In the genomic region with DNA sequence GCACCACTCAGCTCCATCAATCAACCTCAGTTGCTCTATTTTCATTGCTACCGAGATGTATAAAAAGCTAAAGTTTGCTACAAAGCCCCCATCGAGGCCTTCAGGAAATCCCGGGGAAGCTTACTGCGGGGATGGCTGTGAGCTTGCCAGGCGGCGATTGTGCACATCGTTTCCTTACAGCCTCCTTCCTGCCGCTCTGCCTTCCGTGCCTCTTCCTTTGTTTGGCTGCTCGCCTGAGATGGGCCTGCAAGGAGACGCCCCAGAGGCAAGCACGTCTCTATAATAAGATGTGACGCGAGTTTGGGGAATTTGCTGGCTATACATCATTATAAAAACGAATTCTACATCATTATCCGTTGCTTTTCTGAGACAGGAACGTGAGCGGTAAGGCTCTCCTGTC, we compare ENCODE assay signal across 16 cellular contexts. TPM values are rescaled to one million over a fixed set of nuclear protein-coding genes. Genes with fewer than 3 reads are reported as not detected.
DNase-seq lines count a peak whose midpoint lies in the region; ATAC-seq and TF ChIP-seq lines count a peak whose summit lies in the region.
"Had no signal": no experiment of that assay in that cellular context is flagged by ENCODE, and none has a peak within 500 bp of the region (broad histone marks: within the 10 kb centered on the region; RNA-seq: fewer than 3 reads in every experiment).

No MANE protein-coding gene starts in this region.

- H3K9me2 ChIP-seq in GM23248 (ENCODE audit: insufficient read depth) = no peaks in the 10 kb centered on the region

- H3K27ac Mint-ChIP-seq in neural crest cell (ENCODE audit: unreplicated experiment) = peak overlapping the region; percentile 69
- H3K27ac Mint-ChIP-seq: CD4-positive, CD25-positive, alpha-beta regulatory T cell had no signal

- DNase-seq in GM23248 (peak; percentile 15), dermis blood vessel endothelial cell (peak; percentile 48), neural crest cell (ENCODE audit: low read depth, low spot score) (no peak), NCI-H2029 treated with DMSO at 0.1 percent for 48 hours (lab: John Stamatoyannopoulos, UW) (no peak), NAMALWA (ENCODE audit: low spot score) (no peak)
- DNase-seq: AML-193; CD4-positive, CD25-positive, alpha-beta regulatory T cell; KBM-7; MV-4-11; NCI-H1436; NCI-H2029; NCI-H69; SW 1271 had no signal

- peaks cover 7% of the 10 kb centered on the region for H3K27me3 Mint-ChIP-seq in neural crest cell (ENCODE audit: low read depth)
- H3K27me3 Mint-ChIP-seq: CD4-positive, CD25-positive, alpha-beta regulatory T cell had no signal

- peaks cover 3% of the 10 kb centered on the region for H3K9me3 Mint-ChIP-seq in neural crest cell

- H2AFZ ChIP-seq in GM23248 = no peak overlapping the region

- no peak for TF ChIP-seq CTCF in neural crest cell (conservative IDR thresholded peaks at IDR 0.05)

- H3K4me1 ChIP-seq in BLaER1 (peaks cover 20% of the 10 kb centered on the region), GM23248 (ENCODE audit: insufficient read depth) (no peaks in the 10 kb centered on the region)

- H3K27me3 ChIP-seq in BLaER1 (no peaks in the 10 kb centered on the region), GM23248 (replicated peaks; ENCODE audit: insufficient read depth) (peaks cover 41% of the 10 kb centered on the region)

- no peak for ATAC-seq in GM18498 (IDR thresholded peaks at IDR 0.05; ENCODE audit: unreplicated experiment)

- H3K27ac ChIP-seq in BLaER1 = no peak overlapping the region
- H3K27ac ChIP-seq in GM23248 = no peak overlapping the region
- H3K27ac ChIP-seq: RWPE1 had no signal

- H3F3A ChIP-seq in GM23248 (ENCODE audit: insufficient read depth) = no peaks in the 10 kb centered on the region

- H3K4me1 Mint-ChIP-seq in neural crest cell = peaks cover 16% of the 10 kb centered on the region

- in situ Hi-C loops in GM23248 (cut with MboI) = no loop called here

- no peak overlapping the region for H3K9ac ChIP-seq in BLaER1
- no peak overlapping the region for H3K9ac ChIP-seq in GM23248

- H3K36me3 ChIP-seq in BLaER1 = no peaks in the 10 kb centered on the region
- H3K36me3 ChIP-seq in GM23248 (ENCODE audit: low read depth) = no peaks in the 10 kb centered on the region

- H3K4me3 ChIP-seq in BLaER1 = no peak overlapping the region
- H3K4me3 ChIP-seq in GM23248 = no peak overlapping the region

- no peaks in the 10 kb centered on the region for H3K36me3 Mint-ChIP-seq in neural crest cell (ENCODE audit: low read depth)
- H3K36me3 Mint-ChIP-seq: CD4-positive, CD25-positive, alpha-beta regulatory T cell had no signal

- 14 to 17% methylated on average over 18 of the region's 18 CpGs for WGBS in GM23248 (ENCODE audit: low coverage in 1 of 2, low lambda C conversion rate in 2 of 2, missing lambda C conversion rate in 2 of 2), 2 experiments

- no peaks in the 10 kb centered on the region for H3K9me3 ChIP-seq in BLaER1
- H3K9me3 ChIP-seq in GM23248 (ENCODE audit: low read depth) = no peaks in the 10 kb centered on the region

- H3K4me2 ChIP-seq in BLaER1 (peak overlapping the region; percentile 17), GM23248 (ENCODE audit: unreplicated experiment) (no peak overlapping the region)

- no peaks in the 10 kb centered on the region for H3K79me2 ChIP-seq in GM23248 (ENCODE audit: insufficient read depth)

- no peak overlapping the region for H3K4me3 Mint-ChIP-seq in neural crest cell
- H3K4me3 Mint-ChIP-seq: CD4-positive, CD25-positive, alpha-beta regulatory T cell had no signal

- no peaks in the 10 kb centered on the region for H4K20me1 ChIP-seq in BLaER1
- no peaks in the 10 kb centered on the region for H4K20me1 ChIP-seq in GM23248 (ENCODE audit: insufficient read depth)

RNA-seq across cellular contexts. Expression of a gene that starts 41.6 kb away (rescaled TPM):
- not detected in 2 replicates for total RNA-seq in GM23248 (2014; rRNA removed; shearing (Covaris generic))
- polyA plus RNA-seq in GM23248 (2016; fragmentation: Nextera tagmentation; extraction: Ambion mirVana) = not detected in 2 replicates
- 0.19 TPM in 1 of 2 replicates, not detected in the other for total RNA-seq in dermis blood vessel endothelial cell
- not detected in 2 replicates for total RNA-seq in neural crest cell
- total RNA-seq: CD4-positive, CD25-positive, alpha-beta regulatory T cell had no signal
- polyA plus RNA-seq: CD4-positive, CD25-positive, alpha-beta regulatory T cell had no signal

Comparison
In these comparisons a context has a peak if more than half of its experiments do, and no peak if none do; other contexts are left out.
1. DNase-seq: peak in GM23248 (single experiment) and dermis blood vessel endothelial cell (single experiment); none in neural crest cell (single experiment), NCI-H2029 treated with DMSO at 0.1 percent for 48 hours (single experiment) and NAMALWA (single experiment).